Comparison of ENCODE assay signal across 25 cellular contexts in the genomic region with DNA sequence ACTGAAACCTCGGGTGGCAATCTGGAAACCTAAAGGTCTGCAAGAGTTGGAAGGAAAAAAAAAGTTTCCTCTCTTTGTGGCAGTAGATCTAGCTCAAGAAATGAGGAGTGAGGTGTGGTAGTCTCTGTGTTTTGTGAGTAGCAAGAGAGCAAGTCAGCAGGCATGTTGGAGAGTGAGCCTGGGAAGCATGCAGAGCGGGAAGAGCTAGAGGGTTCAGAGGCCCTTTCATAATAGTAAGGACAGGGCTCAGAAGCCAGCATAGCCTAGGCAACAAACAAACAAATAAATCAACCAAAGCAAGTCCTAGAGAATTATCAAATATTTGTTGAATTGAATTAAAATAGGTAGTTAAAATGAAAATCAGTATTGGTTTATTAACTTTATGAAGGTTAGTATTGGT.
A peak's percentile ranks its signal among the peaks of the same experiment; 100 is the strongest.
DNase-seq lines count a peak whose midpoint lies in the region; ATAC-seq and TF ChIP-seq lines count a peak whose summit lies in the region.
"Had no signal": no experiment of that assay in that cellular context is flagged by ENCODE, and none has a peak within 500 bp of the region (broad histone marks: within the 10 kb centered on the region; RNA-seq: fewer than 3 reads in every experiment).

No MANE protein-coding gene starts in this region.

- no peak for ATAC-seq in GM19328 (IDR thresholded peaks at IDR 0.05; ENCODE audit: unreplicated experiment)
- ATAC-seq: activated CD8-positive, alpha-beta memory T cell treated with anti-CD3 and anti-CD28 coated beads, Interleukin-2, amount 10 ng/mL, durations not matched to agents 7 days and 5 days; activated T-cell treated with anti-CD3 and anti-CD28 coated beads, Interleukin-2, amount 50 U/mL, for 72 hours; K562; natural killer cell; stimulated activated naive CD8-positive, alpha-beta T cell treated with anti-CD3 and anti-CD28 coated beads, Interleukin-15, amount 100 ng/mL, for 72 hours had no signal

- peaks cover 35% of the 10 kb centered on the region for H3K4me1 Mint-ChIP-seq in mesothelial cell of epicardium
- H3K4me1 Mint-ChIP-seq: activated CD4-positive, alpha-beta T cell treated with anti-CD3 and anti-CD28 coated beads, Interleukin-2, amount 10 ng/mL, durations not matched to agents 7 days and 5 days; CD14-positive monocyte had no signal

- TF ChIP-seq CTCF in cardiac muscle cell (IDR thresholded peaks at IDR 0.05; ENCODE audit: low read depth, low read length) (no peak), mesothelial cell of epicardium (IDR thresholded peaks at IDR 0.05; ENCODE audit: unreplicated experiment) (no peak)

- H3K27me3 Mint-ChIP-seq in mesothelial cell of epicardium (ENCODE audit: low read depth), result no peaks in the 10 kb centered on the region
- H3K27me3 Mint-ChIP-seq: activated CD4-positive, alpha-beta T cell treated with anti-CD3 and anti-CD28 coated beads, Interleukin-2, amount 10 ng/mL, durations not matched to agents 7 days and 5 days; activated CD8-positive, alpha-beta memory T cell treated with anti-CD3 and anti-CD28 coated beads, Interleukin-2, amount 10 ng/mL, durations not matched to agents 7 days and 5 days; dendritic cell treated with granulocyte-macrophage colony-stimulating factor and Interleukin-4, amounts not matched to agents 40 ng/mL and 50 ng/mL, for 4 days; stimulated activated naive CD8-positive, alpha-beta T cell treated with anti-CD3 and anti-CD28 coated beads, Interleukin-15, amount 100 ng/mL, for 72 hours had no signal

- no peak overlapping the region for H3K4me3 Mint-ChIP-seq in mesothelial cell of epicardium
- H3K4me3 Mint-ChIP-seq: activated CD4-positive, alpha-beta T cell treated with anti-CD3 and anti-CD28 coated beads, Interleukin-2, amount 10 ng/mL, durations not matched to agents 7 days and 5 days; activated CD8-positive, alpha-beta memory T cell treated with anti-CD3 and anti-CD28 coated beads, Interleukin-2, amount 10 ng/mL, durations not matched to agents 7 days and 5 days; activated T-cell treated with anti-CD3 and anti-CD28 coated beads, Interleukin-2, amount 50 U/mL, for 72 hours; CD14-positive monocyte; dendritic cell treated with granulocyte-macrophage colony-stimulating factor and Interleukin-4, amounts not matched to agents 40 ng/mL and 50 ng/mL, for 4 days; natural killer cell; stimulated activated naive CD8-positive, alpha-beta T cell treated with anti-CD3 and anti-CD28 coated beads, Interleukin-15, amount 100 ng/mL, for 72 hours; T-helper 2 cell treated with Interferon-gamma antibody and Interleukin-4, amounts not matched to agents 5 μg/mL and 100 μg/mL, for 36 hours had no signal

- peaks cover 10% of the 10 kb centered on the region for H3K36me3 Mint-ChIP-seq in mesothelial cell of epicardium
- H3K36me3 Mint-ChIP-seq: CD14-positive monocyte, natural killer cell had no signal

- peaks cover 29% of the 10 kb centered on the region for H3K9me3 Mint-ChIP-seq in mesothelial cell of epicardium
- H3K9me3 Mint-ChIP-seq: natural killer cell had no signal

- peak; percentile 38 for DNase-seq in AG20443 (ENCODE audit: low spot score)
- DNase-seq in H7, result peak; percentile 5
- peak in 1 of 2 donors; percentile 42 for DNase-seq in cardiac muscle cell (ENCODE audit: low read depth in 1 of 2, low spot score in 1 of 2)
- DNase-seq in mesothelial cell of epicardium (ENCODE audit: low spot score in 2 of 2, unreplicated experiment in 2 of 2), result no peak
- DNase-seq in DMS 273 treated with DMSO at 0.1 percent for 48 hours (lab: John Stamatoyannopoulos, UW), result no peak
- DNase-seq in amygdala (lab: John Stamatoyannopoulos, UW), result no peak
- no peak for DNase-seq in NCI-H510A (lab: John Stamatoyannopoulos, UW)
- DNase-seq: activated CD4-positive, alpha-beta T cell treated with anti-CD3 and anti-CD28 coated beads, Interleukin-2, amount 10 ng/mL, durations not matched to agents 7 days and 5 days; activated CD8-positive, alpha-beta memory T cell treated with anti-CD3 and anti-CD28 coated beads, Interleukin-2, amount 10 ng/mL, durations not matched to agents 7 days and 5 days; activated naive CD4-positive, alpha-beta T cell treated with Interleukin-2 at 50 U/mL for 16 hours; activated T-cell treated with anti-CD3 and anti-CD28 coated beads, Interleukin-2, amount 50 U/mL, for 72 hours; central memory CD4-positive, alpha-beta T cell; natural killer cell; NCI-H146; NCI-H2171 treated with DMSO at 0.1 percent for 48 hours; NCI-H69; posterior cingulate gyrus; stimulated activated naive CD8-positive, alpha-beta T cell treated with anti-CD3 and anti-CD28 coated beads, Interleukin-15, amount 100 ng/mL, for 72 hours; thyroid gland had no signal

- H3K27me3 ChIP-seq in H7 (ENCODE audit: control insufficient read depth, insufficient read depth, low read length), result no peaks in the 10 kb centered on the region
- no peaks in the 10 kb centered on the region for H3K27me3 ChIP-seq in cardiac muscle cell
- H3K27me3 ChIP-seq: thyroid gland had no signal

- H3K36me3 ChIP-seq in H7 (replicated peaks; ENCODE audit: control insufficient read depth, insufficient read depth, low read length) (no peaks in the 10 kb centered on the region), cardiac muscle cell (no peaks in the 10 kb centered on the region)
- H3K36me3 ChIP-seq: thyroid gland had no signal

- peak overlapping the region; percentile 46 for H3K27ac ChIP-seq in cardiac muscle cell
- H3K27ac ChIP-seq: thyroid gland, VCaP had no signal

- H3K4me1 ChIP-seq in cardiac muscle cell (ENCODE audit: low read depth), result peaks cover 36% of the 10 kb centered on the region
- H3K4me1 ChIP-seq: thyroid gland had no signal

- H3K4me3 ChIP-seq in H7 (ENCODE audit: insufficient read depth, low read depth, low read length), result no peak overlapping the region
- H3K4me3 ChIP-seq in cardiac muscle cell, result no peak overlapping the region
- H3K4me3 ChIP-seq: K562, thyroid gland had no signal

- H3K27ac Mint-ChIP-seq in mesothelial cell of epicardium, result peak overlapping the region; percentile 70
- H3K27ac Mint-ChIP-seq: activated CD4-positive, alpha-beta T cell treated with anti-CD3 and anti-CD28 coated beads, Interleukin-2, amount 10 ng/mL, durations not matched to agents 7 days and 5 days; activated CD8-positive, alpha-beta memory T cell treated with anti-CD3 and anti-CD28 coated beads, Interleukin-2, amount 10 ng/mL, durations not matched to agents 7 days and 5 days; activated T-cell treated with anti-CD3 and anti-CD28 coated beads, Interleukin-2, amount 50 U/mL, for 72 hours; CD14-positive monocyte; dendritic cell treated with granulocyte-macrophage colony-stimulating factor and Interleukin-4, amounts not matched to agents 40 ng/mL and 50 ng/mL, for 4 days; natural killer cell; T-helper 2 cell treated with Interferon-gamma antibody and Interleukin-4, amounts not matched to agents 5 μg/mL and 100 μg/mL, for 36 hours had no signal

- H3K9me3 ChIP-seq in cardiac muscle cell (ENCODE audit: low read depth), result no peaks in the 10 kb centered on the region
- H3K9me3 ChIP-seq: thyroid gland had no signal

Comparison
In these comparisons a context has a peak if more than half of its experiments do, and no peak if none do; other contexts are left out.
1. DNase-seq: peak in AG20443 (single experiment) and H7 (single experiment); none in mesothelial cell of epicardium (0 of 2), DMS 273 treated with DMSO at 0.1 percent for 48 hours (single experiment), amygdala (0 of 56) and NCI-H510A (single experiment).